ENCODE assay signal across 8 cellular contexts in the genomic region with DNA sequence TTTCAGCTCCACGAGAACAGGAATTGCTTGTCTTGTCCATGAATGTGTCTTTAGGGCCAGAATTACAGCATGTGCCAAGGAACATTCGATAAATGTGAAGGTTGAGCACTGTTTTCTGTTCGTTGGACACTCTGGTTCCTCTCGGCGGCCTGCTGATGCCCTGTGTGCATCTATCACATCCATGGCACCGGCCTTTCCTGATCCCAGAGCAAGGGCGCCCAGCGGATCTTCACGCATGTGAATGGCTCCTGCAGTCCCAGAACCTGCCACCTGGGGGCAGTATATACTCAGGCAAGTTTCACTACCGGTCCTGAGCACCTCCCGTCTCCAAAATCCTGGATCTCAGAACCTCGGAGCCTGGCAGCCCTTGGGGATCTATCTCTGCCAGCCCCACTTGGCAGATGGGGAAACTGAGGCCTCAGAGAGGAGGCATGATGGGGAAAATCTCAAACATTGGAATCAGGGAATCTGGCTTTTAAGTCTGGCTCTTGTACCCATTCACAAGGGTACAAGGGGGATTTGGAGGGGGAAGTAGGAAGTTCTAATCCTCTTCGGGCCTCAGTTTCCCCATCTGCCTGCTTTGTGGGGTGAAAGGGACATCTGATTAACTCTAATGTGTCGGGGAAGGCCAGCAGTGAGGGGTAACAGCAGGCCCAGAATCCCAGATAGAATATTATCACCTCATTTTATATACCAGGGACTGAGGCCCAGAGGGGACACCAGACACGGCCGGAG. TPM values are rescaled to one million over a fixed set of nuclear protein-coding genes. Genes with fewer than 3 reads are reported as not detected.
A peak's percentile ranks its signal among the peaks of the same experiment; 100 is the strongest.
DNase-seq lines count a peak whose midpoint lies in the region; ATAC-seq and TF ChIP-seq lines count a peak whose summit lies in the region.

No MANE protein-coding gene starts in this region.

- intact Hi-C loops in cardiac septum (cut with DNase I), result no loop called here
- intact Hi-C loops in aorta (cut with DNase I), result loop anchor here (1.0 to 10.0 kb wide), 4 partner anchors 278 to 558 kb away; no protein-coding TSS in a partner anchor

- no peaks in the 10 kb centered on the region for H3K4me1 ChIP-seq in aorta (ENCODE audit: control insufficient read depth in 1 of 2, insufficient read depth in 2 of 2, low read length in 2 of 2)

- POLR2A ChIA-PET in GM10248 (lab: Yijun Ruan, JAX), result no interaction called here

- ATAC-seq in aorta (ENCODE audit: low FRiP score) (peak; percentile 66), GM21723 (IDR thresholded peaks at IDR 0.05; ENCODE audit: unreplicated experiment) (no peak)

- DNase-seq in GM10248 (ENCODE audit: extremely low spot score) (peak; percentile 75), NCI-H1417 (lab: John Stamatoyannopoulos, UW) (peak; percentile 82 to 92 (median 91)), SW 1271 (lab: John Stamatoyannopoulos, UW) (peak; percentile 32 to 86), cardiac septum (ENCODE audit: low spot score) (peak; percentile 93), putamen (ENCODE audit: low spot score) (peak; percentile 80), aorta (peak; percentile 94 to 98)
- peak; percentile 76 for DNase-seq in activated naive CD8-positive, alpha-beta T cell treated with anti-CD3 and anti-CD28 coated beads, Interleukin-2, amount 50 U/mL, for 16 hours (ENCODE audit: low read depth, low spot score)

- H3K9me3 ChIP-seq in aorta (ENCODE audit: control insufficient read depth, low read length), result no peaks in the 10 kb centered on the region

- H3K4me3 ChIP-seq in aorta (ENCODE audit: low read length in 2 of 2), result no peak overlapping the region

- H3K27ac ChIP-seq in aorta (ENCODE audit: low read depth in 1 of 2, low read length in 2 of 2), result no peak overlapping the region

- WGBS in aorta, 2 donors, result 15% methylated on average over 16 of the region's 16 CpGs

- TF ChIP-seq CTCF in GM10248 (IDR thresholded peaks at IDR 0.05; ENCODE audit: control extremely low read depth, extremely low read depth, low read depth, missing control alignments), result peak; percentile 94

- no peaks in the 10 kb centered on the region for H3K36me3 ChIP-seq in aorta (ENCODE audit: control insufficient read depth in 1 of 2, insufficient read depth in 2 of 2, low read length in 1 of 2)

- H3K27me3 ChIP-seq in aorta (ENCODE audit: control insufficient read depth in 1 of 2, insufficient read depth in 2 of 2, low read length in 1 of 2), result no peaks in the 10 kb centered on the region

- CTCF ChIA-PET in GM10248 (lab: Yijun Ruan, JAX), result interaction anchor here (0.6 to 17.7 kb wide), 18 partner anchors 8 to 403 kb away, joined by 3 to 243 read pairs (median 4); no protein-coding TSS in a partner anchor

RNA-seq across cellular contexts. Expression of a gene that starts 4.3 kb away (rescaled TPM):
- total RNA-seq in cardiac septum, result 33.2 TPM
- 100 to 1,000 TPM in 1 of 2 donors, 10 to 100 TPM in 1; 57.8 to 141 TPM for total RNA-seq in aorta
- polyA plus RNA-seq in aorta, result 10 to 100 TPM; 15.8 to 43.6 TPM

RNA-seq across cellular contexts. Expression of a gene that starts 32.8 kb away (rescaled TPM):
- total RNA-seq in cardiac septum (15.2 TPM), aorta (10 to 100 TPM; 17.2 to 22.6 TPM)
- polyA plus RNA-seq in aorta, result 10 to 100 TPM in 1 of 2 donors, 1 to 10 TPM in 1; 6.5 to 13.9 TPM
